Comparison of ENCODE assay signal across 15 cellular contexts in the genomic region with DNA sequence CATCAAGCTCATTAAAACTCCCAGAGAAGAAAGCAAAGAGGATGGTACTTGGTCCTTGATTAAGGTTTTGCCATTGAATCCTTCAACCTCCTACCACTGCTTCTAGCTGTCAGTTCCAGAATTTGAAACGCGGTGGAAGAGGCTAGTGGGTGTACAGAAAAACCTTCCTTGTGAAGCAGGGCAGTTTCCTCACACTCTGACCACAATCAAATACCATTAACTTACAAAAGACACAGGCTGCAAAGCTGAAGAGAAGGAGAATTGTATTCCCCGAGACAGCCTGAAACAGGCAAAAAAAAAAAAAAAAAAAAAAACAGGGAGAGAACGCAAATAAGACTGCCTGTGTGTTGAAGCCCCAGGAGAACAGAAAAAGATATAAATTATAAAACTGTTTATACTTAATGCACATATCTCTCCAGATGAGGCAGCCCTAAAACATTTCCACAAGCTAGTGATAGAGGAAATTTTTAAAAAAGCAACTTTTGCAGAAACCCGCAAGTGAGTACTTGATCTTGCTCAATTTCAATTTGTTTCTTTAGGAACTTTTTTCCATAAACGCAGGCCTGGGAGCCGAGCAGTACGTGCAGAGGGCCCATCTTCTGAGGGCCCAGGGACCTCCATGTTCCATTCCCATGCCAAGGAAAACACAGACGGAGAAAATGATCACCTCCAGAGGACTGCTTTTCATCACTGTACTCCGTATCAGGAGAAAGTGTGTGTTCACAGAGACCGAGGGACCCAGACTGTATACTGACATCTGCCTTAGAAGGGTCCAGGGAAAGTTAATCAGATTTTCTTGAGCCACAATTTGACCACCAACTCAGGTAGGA.
DNase-seq lines count a peak whose midpoint lies in the region; TF ChIP-seq lines count a peak whose summit lies in the region.
"Had no signal": no experiment of that assay in that cellular context is flagged by ENCODE, and none has a peak within 500 bp of the region (broad histone marks: within the 10 kb centered on the region; RNA-seq: fewer than 3 reads in every experiment).

No MANE protein-coding gene starts in this region.

- 0 out of 2 replicates have a peak, but pooled peaks cover 16% of the 10 kb centered on the region for H3K79me2 ChIP-seq in GM23248 (ENCODE audit: insufficient read depth)

- H3K27me3 ChIP-seq in testis = no peaks in the 10 kb centered on the region
- no peaks in the 10 kb centered on the region for H3K27me3 ChIP-seq in dorsolateral prefrontal cortex
- no peaks in the 10 kb centered on the region for H3K27me3 ChIP-seq in prostate gland (replicated peaks; ENCODE audit: insufficient read depth)
- no peaks in the 10 kb centered on the region for H3K27me3 ChIP-seq in GM23248 (replicated peaks; ENCODE audit: insufficient read depth)
- H3K27me3 ChIP-seq: BLaER1 treated with 17β-estradiol and CSF1 and Interleukin-3, amounts not matched to agents 10 nM and 100 nM; MG63; Peyer's patch had no signal

- H3K36me3 ChIP-seq in testis (ENCODE audit: low read depth, missing control alignments) = no peaks in the 10 kb centered on the region
- no peaks in the 10 kb centered on the region for H3K36me3 ChIP-seq in prostate gland
- no peaks in the 10 kb centered on the region for H3K36me3 ChIP-seq in GM23248 (ENCODE audit: low read depth)
- H3K36me3 ChIP-seq: BLaER1 treated with 17β-estradiol and CSF1 and Interleukin-3, amounts not matched to agents 10 nM and 100 nM; MG63; Peyer's patch had no signal

- no peak overlapping the region for H3K9ac ChIP-seq in GM23248
- H3K9ac ChIP-seq: BLaER1 treated with 17β-estradiol and CSF1 and Interleukin-3, amounts not matched to agents 10 nM and 100 nM had no signal

- H3K27ac ChIP-seq in testis (peak overlapping the region; percentile 15 to 52), dorsolateral prefrontal cortex (peak overlapping the region in 10 of 59 donors; percentile 1 to 50 (median 15)), prostate gland (no peak overlapping the region), GM23248 (no peak overlapping the region)
- H3K27ac ChIP-seq: BLaER1 treated with 17β-estradiol and CSF1 and Interleukin-3, amounts not matched to agents 10 nM and 100 nM; Peyer's patch had no signal

- H3F3A ChIP-seq in GM23248 (ENCODE audit: insufficient read depth) = no peaks in the 10 kb centered on the region

- no peak for TF ChIP-seq POLR2A in testis (IDR thresholded peaks at IDR 0.05)
- no peak for TF ChIP-seq POLR2A in prostate gland (IDR thresholded peaks at IDR 0.05)

- no peaks in the 10 kb centered on the region for H4K20me1 ChIP-seq in GM23248 (ENCODE audit: insufficient read depth)
- H4K20me1 ChIP-seq: BLaER1 treated with 17β-estradiol and CSF1 and Interleukin-3, amounts not matched to agents 10 nM and 100 nM had no signal

- intact Hi-C loops in testis (cut with DNase I; ENCODE audit: low total_unique reads) = no loop called here
- intact Hi-C loops in dorsolateral prefrontal cortex (cut with DNase I) = no loop called here
- intact Hi-C loops in prostate gland (cut with DNase I) = no loop called here

- H2AFZ ChIP-seq in GM23248 = no peak overlapping the region

- in situ Hi-C loops in SK-MEL-5 (cut with HindIII; ENCODE audit: low pct_unique_long_range_greater_than_20kb, low sequenced_read_pairs) = no loop called here
- in situ Hi-C loops in GM23248 (cut with MboI) = no loop called here

- H3K4me3 ChIP-seq in fibroblast of the aortic adventitia (ENCODE audit: low read depth, low read length) (no peak overlapping the region), testis (no peak overlapping the region), dorsolateral prefrontal cortex (peak overlapping the region in 1 of 59 donors; percentile 11), prostate gland (no peak overlapping the region), GM23248 (no peak overlapping the region)
- H3K4me3 ChIP-seq: BLaER1 treated with 17β-estradiol and CSF1 and Interleukin-3, amounts not matched to agents 10 nM and 100 nM; MG63; Peyer's patch had no signal

- H3K4me1 ChIP-seq in testis (peaks cover 29% of the 10 kb centered on the region), prostate gland (replicated peaks) (no peaks in the 10 kb centered on the region), GM23248 (ENCODE audit: insufficient read depth) (peaks cover 20% of the 10 kb centered on the region)
- H3K4me1 ChIP-seq: Peyer's patch had no signal

- H3K4me2 ChIP-seq in GM23248 (ENCODE audit: unreplicated experiment) = no peak overlapping the region
- H3K4me2 ChIP-seq: BLaER1 treated with 17β-estradiol and CSF1 and Interleukin-3, amounts not matched to agents 10 nM and 100 nM had no signal

- TF ChIP-seq CTCF in fibroblast of the aortic adventitia (IDR thresholded peaks at IDR 0.05; ENCODE audit: insufficient read depth, low read length) (no peak), testis (IDR thresholded peaks at IDR 0.05) (no peak), dorsolateral prefrontal cortex (IDR thresholded peaks at IDR 0.05 in 54 of 56, conservative IDR thresholded peaks at IDR 0.05 in 2 of 56; ENCODE audit: low read depth in 1 of 56, partially characterized antibody in 56 of 56) (no peak), prostate gland (IDR thresholded peaks at IDR 0.05) (no peak)

- H3K9me3 ChIP-seq in testis (no peaks in the 10 kb centered on the region), prostate gland (no peaks in the 10 kb centered on the region), GM23248 (ENCODE audit: low read depth) (no peaks in the 10 kb centered on the region)
- H3K9me3 ChIP-seq: BLaER1 treated with 17β-estradiol and CSF1 and Interleukin-3, amounts not matched to agents 10 nM and 100 nM; MG63; Peyer's patch had no signal

- 40 to 44% methylated on average over 11 of the region's 11 CpGs for WGBS in testis, 2 donors
- 76% methylated on average over 11 of the region's 11 CpGs for WGBS in prostate gland
- WGBS in GM23248 (ENCODE audit: low coverage in 1 of 2, low lambda C conversion rate in 2 of 2, missing lambda C conversion rate in 2 of 2), 2 experiments = 95 to 97% methylated on average over 11 of the region's 11 CpGs

- DNase-seq in GF-D8 (lab: John Stamatoyannopoulos, UW) = peak; percentile 100
- peak; percentile 50 for DNase-seq in SK-MEL-5 (ENCODE audit: low read depth, low spot score)
- peak; percentile 76 for DNase-seq in fibroblast of the aortic adventitia (ENCODE audit: low read depth)
- DNase-seq in testis = no peak
- no peak for DNase-seq in dorsolateral prefrontal cortex
- DNase-seq in prostate gland (ENCODE audit: low spot score) = no peak
- no peak for DNase-seq in GM23248
- DNase-seq: DMS 273 treated with DMSO at 0.1 percent for 48 hours, MG63, NCI-H1417 treated with DMSO at 0.1 percent for 48 hours, NCI-H2029 treated with DMSO at 0.1 percent for 48 hours, NCI-H510A treated with DMSO at 0.1 percent for 48 hours, Peyer's patch, SIG-M5 had no signal

- no peaks in the 10 kb centered on the region for H3K9me2 ChIP-seq in GM23248 (ENCODE audit: insufficient read depth)

Comparison
In these comparisons a context has a peak if more than half of its experiments do, and no peak if none do; other contexts are left out.
1. DNase-seq: peak in GF-D8 (single experiment), SK-MEL-5 (single experiment) and fibroblast of the aortic adventitia (single experiment); none in testis (single experiment), dorsolateral prefrontal cortex (0 of 10), prostate gland (single experiment) and GM23248 (single experiment).
2. H3K27ac ChIP-seq: peak in testis (2 of 2); none in prostate gland (0 of 2) and GM23248 (single experiment).